ENCODE assay signal across 10 cellular contexts in genomic region chr12:12007001-12007712, GRCh38.
A peak's percentile ranks its signal among the peaks of the same experiment; 100 is the strongest.
DNase-seq lines count a peak whose midpoint lies in the region; ATAC-seq and TF ChIP-seq lines count a peak whose summit lies in the region.
"Had no signal": no experiment of that assay in that cellular context is flagged by ENCODE, and none has a peak within 500 bp of the region (broad histone marks: within the 10 kb centered on the region; RNA-seq: fewer than 3 reads in every experiment).

No MANE protein-coding gene starts in this region.

- TF ChIP-seq CTCF in spleen (IDR thresholded peaks at IDR 0.05 in 8 of 11, conservative IDR thresholded peaks at IDR 0.05 in 3 of 11) (no peak), colonic mucosa (IDR thresholded peaks at IDR 0.05) (no peak)

- no peak overlapping the region for H3K9ac ChIP-seq in colonic mucosa (ENCODE audit: low read depth in 2 of 2, low read length in 2 of 2)

- H3K9me3 ChIP-seq in spleen (no peaks in the 10 kb centered on the region), colonic mucosa (no peaks in the 10 kb centered on the region)
- H3K9me3 ChIP-seq: adrenal gland had no signal

- TF ChIP-seq POLR2A in spleen (IDR thresholded peaks at IDR 0.05) = no peak

- H3K27ac ChIP-seq in spleen (peak overlapping the region in 2 of 8 donors; percentile 78 to 85), colonic mucosa (no peak overlapping the region)
- H3K27ac ChIP-seq: adrenal gland had no signal

- H3K27me3 ChIP-seq in spleen (replicated peaks in 1 of 7) = no peaks in the 10 kb centered on the region
- no peaks in the 10 kb centered on the region for H3K27me3 ChIP-seq in colonic mucosa
- H3K27me3 ChIP-seq: adrenal gland had no signal

- H3K36me3 ChIP-seq in spleen (no peaks in the 10 kb centered on the region), colonic mucosa (no peaks in the 10 kb centered on the region)
- H3K36me3 ChIP-seq: adrenal gland had no signal

- peak; percentile 55 for DNase-seq in activated CD4-positive, CD25-positive, alpha-beta regulatory T cell treated with anti-CD3 and anti-CD28 coated beads, Interleukin-2, amount 50 U/mL, for 72 hours
- DNase-seq in amniotic epithelial cell (ENCODE audit: low read depth) (peak; percentile 63), islet precursor cell (no peak), NCI-H2107 treated with DMSO at 0.1 percent for 48 hours (lab: John Stamatoyannopoulos, UW; ENCODE audit: unreplicated experiment) (no peak), spleen (no peak), colonic mucosa (no peak)
- peak; percentile 60 to 86 (median 66) for DNase-seq in stimulated activated CD4-positive, alpha-beta T cell treated with anti-CD3 and anti-CD28 coated beads, TNF-alpha, amount 100 ng/mL, for 48 hours (ENCODE audit: low read depth in 3 of 3)
- DNase-seq: NCI-H2171 had no signal

- H3K4me1 ChIP-seq in spleen (peaks cover 19 to 52% (median 48%) of the 10 kb centered on the region in 6 donors), colonic mucosa (peaks cover 6% of the 10 kb centered on the region)

- WGBS in spleen, 5 donors = 66 to 74% (median 67%) methylated on average over 7 of the region's 7 CpGs

- intact Hi-C loops in spleen (cut with DNase I; ENCODE audit: low total_unique reads) = no loop called here
- intact Hi-C loops in colonic mucosa (cut with DNase I) = no loop called here

- peak; percentile 37 for ATAC-seq in GM19351 (IDR thresholded peaks at IDR 0.05; ENCODE audit: unreplicated experiment)

- no peak overlapping the region for H3K4me3 ChIP-seq in spleen
- H3K4me3 ChIP-seq in colonic mucosa = no peak overlapping the region
- H3K4me3 ChIP-seq: adrenal gland had no signal

Comparison
In these comparisons a context has a peak if more than half of its experiments do, and no peak if none do; other contexts are left out.
1. DNase-seq: peak in activated CD4-positive, CD25-positive, alpha-beta regulatory T cell treated with anti-CD3 and anti-CD28 coated beads, Interleukin-2, amount 50 U/mL, for 72 hours (single experiment), amniotic epithelial cell (single experiment) and stimulated activated CD4-positive, alpha-beta T cell treated with anti-CD3 and anti-CD28 coated beads, TNF-alpha, amount 100 ng/mL, for 48 hours (3 of 3); none in islet precursor cell (single experiment), NCI-H2107 treated with DMSO at 0.1 percent for 48 hours (single experiment), spleen (single experiment) and colonic mucosa (single experiment).